In genomic region chr2:11629851-11630250, GRCh38 we compare ENCODE assay signal across 1 cellular context.
TF ChIP-seq lines count a peak whose summit lies in the region.

No MANE protein-coding gene starts in this region.

TF ChIP-seq in IMR-90, 13 proteins besides CTCF, POLR2A, EP300 and RAD21 (continued from another document):
- TF ChIP-seq MXI1 (IDR thresholded peaks at IDR 0.05; ENCODE audit: borderline replicate concordance, low read depth, low read length), result no peak
- no peak for TF ChIP-seq SMC3 (IDR thresholded peaks at IDR 0.05; ENCODE audit: low read depth, low read length)
